In genomic region chr7:158825628-158826289, GRCh38 we compare ENCODE assay signal across 1 cellular context.
TF ChIP-seq lines count a peak whose summit lies in the region.

No MANE protein-coding gene starts in this region.

TF ChIP-seq in GM12878, 131 proteins besides CTCF, POLR2A, EP300 and RAD21:
- no peak for TF ChIP-seq BRCA1 (IDR thresholded peaks at IDR 0.05; ENCODE audit: low read depth, low read length)
- no peak for TF ChIP-seq POU2F2 (IDR thresholded peaks at IDR 0.05; ENCODE audit: borderline replicate concordance, low read depth, low read length)
- TF ChIP-seq ZNF622 (IDR thresholded peaks at IDR 0.05) = no peak
- no peak for TF ChIP-seq ZNF207 (IDR thresholded peaks at IDR 0.05; ENCODE audit: borderline replicate concordance)
